In the genomic region with DNA sequence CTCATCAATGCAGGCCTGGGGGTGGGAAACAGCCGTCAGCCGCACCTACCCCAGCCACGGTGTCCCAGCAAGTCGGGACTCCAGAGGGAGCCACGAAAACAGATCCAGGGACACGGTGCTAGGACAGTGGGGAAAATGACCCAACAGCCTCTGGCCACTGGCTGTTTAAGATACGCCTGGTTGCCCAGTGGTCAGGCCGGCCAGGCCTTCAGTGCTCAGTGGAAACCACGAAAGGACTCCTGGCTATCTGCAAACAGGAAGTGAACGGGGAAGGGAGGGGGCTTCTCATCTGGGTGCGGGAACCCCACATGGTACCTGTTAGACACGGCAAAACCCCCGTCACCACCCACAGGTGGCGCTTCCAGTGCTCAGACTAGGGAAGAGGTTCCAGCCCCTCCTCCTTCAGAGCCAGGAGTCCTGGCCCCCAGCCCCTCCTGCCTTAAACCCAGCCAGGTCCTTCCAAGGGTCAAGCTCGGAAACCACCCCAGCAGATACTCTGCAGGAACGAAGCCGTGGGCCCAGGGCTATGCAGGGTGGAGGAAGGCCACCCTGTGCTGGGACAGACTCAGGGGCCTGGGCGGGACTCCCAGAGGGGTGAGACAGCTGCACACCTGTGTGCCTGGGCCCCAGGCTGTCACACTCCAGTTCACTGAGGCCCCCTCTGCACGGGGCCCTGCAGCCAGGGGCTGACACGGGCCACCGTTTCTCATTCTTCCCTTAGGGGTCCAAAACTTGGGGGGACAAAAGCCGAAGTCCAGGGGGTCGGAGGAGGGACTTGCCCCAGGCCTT, we compare ENCODE assay signal across 11 cellular contexts. TPM values are rescaled to one million over a fixed set of nuclear protein-coding genes. Genes with fewer than 3 reads are reported as not detected.
A peak's percentile ranks its signal among the peaks of the same experiment; 100 is the strongest.
DNase-seq lines count a peak whose midpoint lies in the region; ATAC-seq and TF ChIP-seq lines count a peak whose summit lies in the region.
"Had no signal": no experiment of that assay in that cellular context is flagged by ENCODE, and none has a peak within 500 bp of the region (broad histone marks: within the 10 kb centered on the region; RNA-seq: fewer than 3 reads in every experiment).

No MANE protein-coding gene starts in this region.

- H3K4me3 Mint-ChIP-seq in immature natural killer cell = no peak overlapping the region

- TF ChIP-seq CTCF in brain microvascular endothelial cell (IDR thresholded peaks at IDR 0.05; ENCODE audit: low read depth, low read length, missing control alignments) (peak; percentile 11), left lung (IDR thresholded peaks at IDR 0.05) (no peak)

- H3K9me3 ChIP-seq in left lung = no peaks in the 10 kb centered on the region
- H3K9me3 ChIP-seq: SJCRH30 had no signal

- peak; percentile 82 for DNase-seq in H7
- DNase-seq in brain microvascular endothelial cell = no peak
- DNase-seq in left lung = no peak
- no peak for DNase-seq in substantia nigra (lab: John Stamatoyannopoulos, UW)
- DNase-seq in immature natural killer cell = no peak
- no peak for DNase-seq in NCI-H2196 treated with DMSO at 0.1 percent for 48 hours (lab: John Stamatoyannopoulos, UW; ENCODE audit: unreplicated experiment)
- DNase-seq: activated T-cell treated with anti-CD3 and anti-CD28 coated beads for 4 hours, MM.1S had no signal

- in situ Hi-C loops in brain microvascular endothelial cell (cut with HindIII; ENCODE audit: low pct_ligation_motif_present, low sequenced_read_pairs) = loop anchor here (10.0 kb wide), 1 partner anchor 62 kb away; no protein-coding TSS in a partner anchor

- peaks cover 6 to 15% (median 11%) of the 10 kb centered on the region in 3 donors for H3K27me3 Mint-ChIP-seq in immature natural killer cell (ENCODE audit: low read depth in 3 of 3)

- H3K27ac Mint-ChIP-seq in immature natural killer cell = no peak overlapping the region

- H3K4me1 Mint-ChIP-seq in immature natural killer cell = peaks cover 27 to 38% of the 10 kb centered on the region in 2 donors

- peaks cover 16 to 40% of the 10 kb centered on the region in 2 donors for H3K4me1 ChIP-seq in left lung

- H3K27me3 ChIP-seq in H7 (ENCODE audit: control insufficient read depth, insufficient read depth, low read length) (no peaks in the 10 kb centered on the region), brain microvascular endothelial cell (replicated peaks) (no peaks in the 10 kb centered on the region), left lung (no peaks in the 10 kb centered on the region)
- H3K27me3 ChIP-seq: SJCRH30 had no signal

- H3K36me3 ChIP-seq in H7 (replicated peaks; ENCODE audit: control insufficient read depth, insufficient read depth, low read length) (no peaks in the 10 kb centered on the region), brain microvascular endothelial cell (replicated peaks) (peaks cover 4% of the 10 kb centered on the region), left lung (peaks cover 0 to 42% of the 10 kb centered on the region in 2 donors)
- H3K36me3 ChIP-seq: SJCRH30 had no signal

- H3K9me3 Mint-ChIP-seq in immature natural killer cell = peaks cover 0 to 1% (median 0%) of the 10 kb centered on the region in 6 donors

- H3K4me3 ChIP-seq in H7 (ENCODE audit: insufficient read depth, low read depth, low read length) = no peak overlapping the region
- no peak overlapping the region for H3K4me3 ChIP-seq in brain microvascular endothelial cell (ENCODE audit: low read depth, low read length)
- H3K4me3 ChIP-seq in left lung = no peak overlapping the region
- H3K4me3 ChIP-seq: SJCRH30 had no signal

- peak; percentile 4 for ATAC-seq in left lung
- ATAC-seq in GM19452 (IDR thresholded peaks at IDR 0.05; ENCODE audit: unreplicated experiment) = no peak
- ATAC-seq in GM18858 (IDR thresholded peaks at IDR 0.05; ENCODE audit: unreplicated experiment) = no peak

- intact Hi-C loops in left lung (cut with DNase I) = no loop called here

- peaks cover 0 to 7% (median 3%) of the 10 kb centered on the region in 3 donors for H3K36me3 Mint-ChIP-seq in immature natural killer cell

- H3K27ac ChIP-seq in brain microvascular endothelial cell = peak overlapping the region; percentile 46
- H3K27ac ChIP-seq in left lung = peak overlapping the region; percentile 59 to 81
- peak overlapping the region; percentile 38 for H3K27ac ChIP-seq in substantia nigra (ENCODE audit: low read depth, low read length, poor library complexity, severe bottlenecking)
- H3K27ac ChIP-seq: SJCRH30 had no signal

RNA-seq across cellular contexts. Expression of a gene that starts 4.5 kb away (rescaled TPM):
- total RNA-seq in H7 (2014; rRNA removed; shearing (Covaris generic)) = 57.5 and 66.4 TPM in 2 replicates
- total RNA-seq in left lung = 100 to 1,000 TPM in 1 of 2 donors, 10 to 100 TPM in 1; 93.2 to 113 TPM
- 1 to 10 TPM in 2 of 3 donors, under 1 TPM in 1; 0.63 to 8.5 (median 3.5) TPM for polyA plus RNA-seq in immature natural killer cell

RNA-seq across cellular contexts. Expression of a gene that starts 36.0 kb away (rescaled TPM):
- total RNA-seq in H7 (2014; rRNA removed; shearing (Covaris generic)) = 33.8 and 44.8 TPM in 2 replicates
- 1 to 10 TPM in 1 of 2 donors, not detected in 1; 1.6 TPM for total RNA-seq in left lung
- polyA plus RNA-seq in immature natural killer cell = not detected

RNA-seq across cellular contexts. Expression of a gene that starts 37.3 kb away (rescaled TPM):
- total RNA-seq in H7 (2014; rRNA removed; shearing (Covaris generic)) = 20.0 and 22.9 TPM in 2 replicates
- total RNA-seq in left lung = 10 to 100 TPM; 21.2 to 37.5 TPM
- 1 to 10 TPM; 4.5 to 7.3 (median 6.4) TPM for polyA plus RNA-seq in immature natural killer cell

RNA-seq across cellular contexts. Expression of a gene that starts 44.6 kb away (rescaled TPM):
- 6.5 and 11.6 TPM in 2 replicates for total RNA-seq in H7 (2014; rRNA removed; shearing (Covaris generic))
- total RNA-seq in left lung = 1 to 10 TPM; 1.2 to 1.6 TPM
- polyA plus RNA-seq in immature natural killer cell = 1 to 10 TPM in 1 of 3 donors, not detected in 2; 1.5 TPM

RNA-seq across cellular contexts. Expression of a gene that starts 50.0 kb away (rescaled TPM):
- 21.2 and 24.4 TPM in 2 replicates for total RNA-seq in H7 (2014; rRNA removed; shearing (Covaris generic))
- 10 to 100 TPM; 24.2 to 38.0 TPM for total RNA-seq in left lung
- polyA plus RNA-seq in immature natural killer cell = 10 to 100 TPM in 1 of 3 donors, 1 to 10 TPM in 2; 4.2 to 17.0 (median 4.5) TPM

Comparison
In these comparisons a context has a peak if more than half of its experiments do, and no peak if none do; other contexts are left out.
1. RNA of a gene that starts 36.0 kb away (total RNA-seq): 33.8 to 44.8 TPM in H7; 1.6 TPM in left lung; every median in the first group is over 10 times any median in the second.
2. Peak in every context shown above with its lines, with median percentiles within 50 percentile points of each other: H3K27ac ChIP-seq.